Comparison of ENCODE assay signal across 25 cellular contexts in genomic region chr5:43486353-43486752, GRCh38. TPM values are rescaled to one million over a fixed set of nuclear protein-coding genes. Genes with fewer than 3 reads are reported as not detected.
DNase-seq lines count a peak whose midpoint lies in the region; ATAC-seq and TF ChIP-seq lines count a peak whose summit lies in the region.
"Had no signal": no experiment of that assay in that cellular context is flagged by ENCODE, and none has a peak within 500 bp of the region (broad histone marks: within the 10 kb centered on the region; RNA-seq: fewer than 3 reads in every experiment).

No MANE protein-coding gene starts in this region.

- CTCF ChIA-PET in T-cell (lab: Charles Lee) = interaction anchor here (0.6 to 3.0 kb wide), 4 partner anchors 89 to 365 kb away, joined by 3 to 36 read pairs (median 4); partner anchors contain the start of gene HMGCS1 (in 1 of the 2)

- TF ChIP-seq EP300 in transverse colon (IDR thresholded peaks at IDR 0.05; ENCODE audit: low read depth) = no peak

- no peak for TF ChIP-seq POLR2A in transverse colon (IDR thresholded peaks at IDR 0.05)

- DNase-seq in stimulated activated CD4-positive, alpha-beta T cell treated with anti-CD3 and anti-CD28 coated beads, Interleukin-1b, Interleukin-23, amount 100 ng/mL, for 48 hours = peak; percentile 12
- no peak for DNase-seq in stimulated activated CD4-positive, alpha-beta T cell treated with anti-CD3 and anti-CD28 coated beads, Interleukin-4, amount 100 ng/mL, for 4 hours
- DNase-seq in T-cell = no peak
- DNase-seq in colonic mucosa = no peak
- DNase-seq in transverse colon = no peak
- DNase-seq in substantia nigra (lab: John Stamatoyannopoulos, UW) = no peak
- DNase-seq: activated CD4-positive, alpha-beta T cell treated with anti-CD3 and anti-CD28 coated beads, Interleukin-2, amount 50 U/mL, for 1 hour; brain microvascular endothelial cell; DMS53; GF-D8; hippocampal formation; left lung; mesendoderm; MG63; naive B cell; NCI-H2081 treated with DMSO at 0.1 percent for 48 hours; NCI-H82; spleen; stimulated activated CD4-positive, alpha-beta T cell treated with anti-CD3 and anti-CD28 coated beads, Interleukin-4, amount 100 ng/mL, for 1 hour; stimulated activated naive CD4-positive, alpha-beta T cell treated with Interleukin-2 at 50 U/mL for 16 hours had no signal

- peak overlapping the region; percentile 100 for H3K27ac Mint-ChIP-seq in T-cell

- in situ Hi-C loops in transverse colon (cut with MboI; ENCODE audit: low pct_ligation_motif_present in 1 of 4, low pct_unique_long_range_greater_than_20kb in 1 of 4, low sequenced_read_pairs in 3 of 4) = loop anchor here (25.0 kb wide), 2 partner anchors 174 to 424 kb away; partner anchors contain the start of gene HMGCS1 (in 4 of the 4)

- H3K4me3 ChIP-seq in colonic mucosa (no peak overlapping the region), transverse colon (no peak overlapping the region)
- H3K4me3 ChIP-seq: gastroesophageal sphincter, left lung, MG63, spleen, tibial nerve had no signal

- TF ChIP-seq CTCF in colonic mucosa (IDR thresholded peaks at IDR 0.05) (no peak), transverse colon (IDR thresholded peaks at IDR 0.05) (no peak)

- no peaks in the 10 kb centered on the region for H3K9me3 ChIP-seq in colonic mucosa
- H3K9me3 ChIP-seq in transverse colon = no peaks in the 10 kb centered on the region
- H3K9me3 ChIP-seq: gastroesophageal sphincter, left lung, MG63, spleen, tibial nerve had no signal

- H3K4me1 ChIP-seq in colonic mucosa (peaks cover 7% of the 10 kb centered on the region), transverse colon (peaks cover 0 to 26% (median 15%) of the 10 kb centered on the region in 4 donors)

- H3K36me3 Mint-ChIP-seq in T-cell = peaks cover 7% of the 10 kb centered on the region
- H3K36me3 Mint-ChIP-seq: naive B cell had no signal

- 91 to 92% methylated on average over 3 of the region's 3 CpGs for whole genome bisulfite sequencing in transverse colon (ENCODE audit: low coverage in 1 of 2), 2 donors

- H3K9me3 Mint-ChIP-seq in T-cell = no peaks in the 10 kb centered on the region
- H3K9me3 Mint-ChIP-seq: naive B cell; T-helper 2 cell treated with Interferon-gamma antibody and Interleukin-4, amounts not matched to agents 5 μg/mL and 100 μg/mL, for 36 hours had no signal

- ATAC-seq in T-cell (replicated peaks in 1 of 4) (no peak), GM18511 (IDR thresholded peaks at IDR 0.05; ENCODE audit: unreplicated experiment) (no peak)
- ATAC-seq: gastroesophageal sphincter, left lung, SK-N-SH treated with all-trans-retinoic acid at 6 μM for 48 hours had no signal

- no peaks in the 10 kb centered on the region for H3K27me3 Mint-ChIP-seq in T-cell
- H3K27me3 Mint-ChIP-seq: naive B cell had no signal

- peaks cover 39 to 45% (median 45%) of the 10 kb centered on the region in 3 donors for H3K4me1 Mint-ChIP-seq in T-cell

- intact Hi-C loops in colonic mucosa (cut with DNase I) = loop anchor here (10.0 kb wide), 2 partner anchors 68 to 372 kb away; partner anchors contain the start of gene PAIP1
- intact Hi-C loops in transverse colon (cut with DNase I; ENCODE audit: low total_unique reads) = no loop called here

- POLR2A ChIA-PET in T-cell (lab: Charles Lee) = interaction anchor here (0.7 to 1.7 kb wide), 3 partner anchors 13 to 620 kb away, joined by 3 to 7 read pairs (median 3); partner anchors contain the start of gene C5orf34 (in 1 of the 2)

- H3K4me3 Mint-ChIP-seq in T-cell = peak overlapping the region in 1 of 3 donors; percentile 89

- no peak overlapping the region for H3K9ac ChIP-seq in colonic mucosa (ENCODE audit: low read depth in 2 of 2, low read length in 2 of 2)

- H3K27ac ChIP-seq in colonic mucosa = peak overlapping the region; percentile 96
- peak overlapping the region in 3 of 4 donors; percentile 96 to 98 (median 96) for H3K27ac ChIP-seq in transverse colon
- no peak overlapping the region for H3K27ac ChIP-seq in substantia nigra (ENCODE audit: low read depth, low read length, poor library complexity, severe bottlenecking)
- H3K27ac ChIP-seq: brain microvascular endothelial cell, gastroesophageal sphincter, tibial nerve had no signal

- no peaks in the 10 kb centered on the region for H3K27me3 ChIP-seq in colonic mucosa
- H3K27me3 ChIP-seq in transverse colon = no peaks in the 10 kb centered on the region
- H3K27me3 ChIP-seq: brain microvascular endothelial cell, gastroesophageal sphincter, left lung, MG63, spleen, tibial nerve had no signal

- no peaks in the 10 kb centered on the region for H3K36me3 ChIP-seq in colonic mucosa
- no peaks in the 10 kb centered on the region for H3K36me3 ChIP-seq in transverse colon
- H3K36me3 ChIP-seq: brain microvascular endothelial cell, gastroesophageal sphincter, left lung had no signal

RNA-seq across cellular contexts. Expression of gene TMEM267, which starts 2.7 kb away (rescaled TPM):
- 10 to 100 TPM; 10.1 to 19.4 (median 15.9) TPM for total RNA-seq in T-cell
- total RNA-seq in colonic mucosa = 10 to 100 TPM in 1 of 2 donors, 1 to 10 TPM in 1; 7.3 to 11.8 TPM
- total RNA-seq in transverse colon = 10 to 100 TPM in 1 of 4 donors, 1 to 10 TPM in 2, under 1 TPM in 1; 0.60 to 11.5 (median 7.3) TPM

RNA-seq across cellular contexts. Expression of gene C5orf34, which starts 28.6 kb away (rescaled TPM):
- total RNA-seq in T-cell (1 to 10 TPM; 1.0 to 4.2 (median 2.8) TPM), colonic mucosa (1 to 10 TPM; 1.9 to 5.0 TPM), transverse colon (1 to 10 TPM in 2 of 4 donors, under 1 TPM in 1, not detected in 1; 0.55 to 4.0 (median 3.2) TPM)
